ENCODE assay signal across 30 cellular contexts in the genomic region with DNA sequence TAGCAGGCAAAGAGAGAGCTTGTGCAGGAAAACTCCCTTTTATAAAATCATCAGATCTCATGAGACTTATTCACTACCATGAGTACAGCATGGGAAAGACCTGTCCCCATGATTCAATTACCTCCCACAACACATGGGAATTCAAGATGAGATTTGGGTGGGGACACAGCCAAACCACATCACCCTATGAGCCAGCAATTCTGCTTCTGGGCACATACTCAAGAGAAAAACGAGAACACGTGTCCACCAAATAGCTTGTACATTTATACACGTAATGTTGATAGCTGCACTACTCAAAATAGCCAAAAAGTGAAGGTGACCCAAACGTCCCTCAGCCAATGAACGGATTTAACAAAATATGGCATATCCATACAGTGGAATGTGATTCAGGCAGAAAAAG.
DNase-seq lines count a peak whose midpoint lies in the region; ATAC-seq, FAIRE-seq and TF ChIP-seq lines count a peak whose summit lies in the region.
"Had no signal": no experiment of that assay in that cellular context is flagged by ENCODE, and none has a peak within 500 bp of the region (broad histone marks: within the 10 kb centered on the region; RNA-seq: fewer than 3 reads in every experiment).

No MANE protein-coding gene starts in this region.

- H3K27ac Mint-ChIP-seq in MCF 10A (ENCODE audit: low read depth, unreplicated experiment), result no peak overlapping the region
- H3K27ac Mint-ChIP-seq in astrocyte (ENCODE audit: unreplicated experiment), result no peak overlapping the region
- H3K27ac Mint-ChIP-seq: activated CD4-positive, alpha-beta T cell treated with anti-CD3 and anti-CD28 coated beads, Interleukin-2, amount 10 ng/mL, durations not matched to agents 24 days and 14 days; activated T-cell treated with anti-CD3 and anti-CD28 coated beads, Interleukin-2, amount 50 U/mL, for 72 hours; B cell; brain; mesothelial cell of epicardium had no signal

- H3K9me3 ChIP-seq in breast epithelium (no peaks in the 10 kb centered on the region), astrocyte (ENCODE audit: insufficient read depth, low read depth, low read length) (no peaks in the 10 kb centered on the region), fibroblast of lung (ENCODE audit: control insufficient read depth, insufficient read depth, low read depth, low read length) (no peaks in the 10 kb centered on the region), tibial nerve (no peaks in the 10 kb centered on the region)
- H3K9me3 ChIP-seq: heart right ventricle had no signal

- no TSS peak for BruUV-seq in MCF 10A (replicated peaks; lab: Mats Ljungman, UMichigan)

- POLR2A ChIA-PET in MCF 10A (lab: Yijun Ruan, JAX), result no interaction called here

- H4K20me1 ChIP-seq in astrocyte (ENCODE audit: insufficient read depth, low read length) (no peaks in the 10 kb centered on the region), fibroblast of lung (ENCODE audit: control insufficient read depth, extremely low read depth, insufficient read depth, low read length) (no peaks in the 10 kb centered on the region)

- TF ChIP-seq EP300 in tibial nerve (IDR thresholded peaks at IDR 0.05), result no peak

- no peaks in the 10 kb centered on the region for H3K4me1 ChIP-seq in breast epithelium
- H3K4me1 ChIP-seq in astrocyte (ENCODE audit: insufficient read depth, low read length), result no peaks in the 10 kb centered on the region
- H3K4me1 ChIP-seq in fibroblast of lung (ENCODE audit: control insufficient read depth, extremely low read depth, insufficient read depth, low read length), result no peaks in the 10 kb centered on the region
- H3K4me1 ChIP-seq in tibial nerve, result no peaks in the 10 kb centered on the region

- H3K27me3 ChIP-seq in breast epithelium, result no peaks in the 10 kb centered on the region
- H3K27me3 ChIP-seq in astrocyte (ENCODE audit: insufficient read depth, low read length), result no peaks in the 10 kb centered on the region
- H3K27me3 ChIP-seq in fibroblast of lung (ENCODE audit: control insufficient read depth, insufficient read depth, low read length), result no peaks in the 10 kb centered on the region
- H3K27me3 ChIP-seq in tibial nerve, result no peaks in the 10 kb centered on the region
- H3K27me3 ChIP-seq: heart right ventricle had no signal

- no peak overlapping the region for H3K4me3 ChIP-seq in breast epithelium
- H3K4me3 ChIP-seq in astrocyte (ENCODE audit: insufficient read depth, low read depth, low read length), result no peak overlapping the region
- H3K4me3 ChIP-seq in fibroblast of lung (replicated peaks in 1 of 4; ENCODE audit: control extremely low read depth in 1 of 4, insufficient read depth in 1 of 4, low read depth in 3 of 4, low read length in 4 of 4), result no peak overlapping the region
- no peak overlapping the region for H3K4me3 ChIP-seq in tibial nerve
- H3K4me3 ChIP-seq: heart right ventricle had no signal

- TF ChIP-seq POLR2A in breast epithelium (IDR thresholded peaks at IDR 0.05) (no peak), tibial nerve (IDR thresholded peaks at IDR 0.05) (no peak)

- H2AFZ ChIP-seq in astrocyte (ENCODE audit: low read depth, low read length) (no peak overlapping the region), fibroblast of lung (ENCODE audit: low read length) (no peak overlapping the region)

- H3K36me3 ChIP-seq in breast epithelium, result no peaks in the 10 kb centered on the region
- no peaks in the 10 kb centered on the region for H3K36me3 ChIP-seq in astrocyte (ENCODE audit: insufficient read depth, low read length)
- no peaks in the 10 kb centered on the region for H3K36me3 ChIP-seq in fibroblast of lung (ENCODE audit: control insufficient read depth, insufficient read depth, low read length)
- H3K36me3 ChIP-seq in tibial nerve, result peaks cover 0 to 8% (median 0%) of the 10 kb centered on the region in 3 donors

- H3K9ac ChIP-seq in astrocyte (ENCODE audit: low read length) (no peak overlapping the region), fibroblast of lung (ENCODE audit: insufficient read depth, low read length) (no peak overlapping the region)

- H3K4me1 Mint-ChIP-seq in MCF 10A (ENCODE audit: insufficient read depth, unreplicated experiment), result peaks cover 6% of the 10 kb centered on the region
- no peaks in the 10 kb centered on the region for H3K4me1 Mint-ChIP-seq in astrocyte (ENCODE audit: low read depth, unreplicated experiment)

- intact Hi-C loops in MCF 10A (cut with micrococcal nuclease), result no loop called here
- intact Hi-C loops in breast epithelium (cut with DNase I; ENCODE audit: low total_unique reads), result loop anchor here (2.0 kb wide), 1 partner anchor 28 kb away; no protein-coding TSS in a partner anchor

- H3K27me3 Mint-ChIP-seq in MCF 10A (ENCODE audit: insufficient read depth, unreplicated experiment) (no peaks in the 10 kb centered on the region), astrocyte (ENCODE audit: low read depth, unreplicated experiment) (no peaks in the 10 kb centered on the region)
- H3K27me3 Mint-ChIP-seq: activated CD4-positive, alpha-beta T cell treated with anti-CD3 and anti-CD28 coated beads, Interleukin-2, amount 10 ng/mL, durations not matched to agents 24 days and 14 days; B cell; brain had no signal

- H3K9me3 Mint-ChIP-seq in MCF 10A (ENCODE audit: unreplicated experiment) (no peaks in the 10 kb centered on the region), astrocyte (ENCODE audit: unreplicated experiment) (peaks cover 6% of the 10 kb centered on the region)
- H3K9me3 Mint-ChIP-seq: activated CD4-positive, alpha-beta T cell treated with anti-CD3 and anti-CD28 coated beads, Interleukin-2, amount 10 ng/mL, durations not matched to agents 24 days and 14 days; activated T-cell treated with anti-CD3 and anti-CD28 coated beads, Interleukin-2, amount 50 U/mL, for 72 hours; mesothelial cell of epicardium; natural killer cell had no signal

- H3K36me3 Mint-ChIP-seq in MCF 10A (ENCODE audit: insufficient read depth, unreplicated experiment) (peaks cover 7% of the 10 kb centered on the region), astrocyte (ENCODE audit: low read depth, unreplicated experiment) (peaks cover under 1% of the 10 kb centered on the region)
- H3K36me3 Mint-ChIP-seq: natural killer cell had no signal

- peak; percentile 44 for DNase-seq in MCF 10A (ENCODE audit: unreplicated experiment)
- DNase-seq in breast epithelium (ENCODE audit: low spot score in 2 of 2), result no peak
- peak; percentile 68 for DNase-seq in astrocyte (ENCODE audit: low read depth)
- DNase-seq in fibroblast of lung (ENCODE audit: low read depth in 2 of 2), result peak; percentile 43 to 70
- peak; percentile 50 for DNase-seq in stromal cell of bone marrow (ENCODE audit: low read depth)
- no peak for DNase-seq in tibial nerve (ENCODE audit: low spot score in 2 of 2)
- no peak for DNase-seq in NCI-H2107 (lab: John Stamatoyannopoulos, UW)
- DNase-seq: 8988T; activated CD4-positive, alpha-beta T cell treated with anti-CD3 and anti-CD28 coated beads, Interleukin-2, amount 10 ng/mL, durations not matched to agents 24 days and 14 days; activated naive CD4-positive, alpha-beta T cell treated with anti-CD3 and anti-CD28 coated beads, Interleukin-2, amount 50 U/mL, for 16 hours; activated T-cell treated with anti-CD3 and anti-CD28 coated beads, Interleukin-2, amount 50 U/mL, for 72 hours; effector memory CD4-positive, alpha-beta T cell; heart right ventricle; natural killer cell; NCI-H1092 treated with DMSO at 0.1 percent for 48 hours; NCI-H2029 treated with DMSO at 0.1 percent for 48 hours; NCI-H345; NCI-H774; small intestine; stimulated activated CD4-positive, alpha-beta T cell treated with anti-CD3 and anti-CD28 coated beads, Interleukin-2, amount 100 ng/mL, for 24 hours; substantia nigra had no signal

- H3K79me2 ChIP-seq in astrocyte (ENCODE audit: insufficient read depth, low read length) (no peaks in the 10 kb centered on the region), fibroblast of lung (ENCODE audit: control insufficient read depth, insufficient read depth, low read length) (no peaks in the 10 kb centered on the region)

- no peak for TF ChIP-seq CTCF in MCF 10A (IDR thresholded peaks at IDR 0.05; ENCODE audit: unreplicated experiment)
- TF ChIP-seq CTCF in breast epithelium (IDR thresholded peaks at IDR 0.05), result no peak
- no peak for TF ChIP-seq CTCF in astrocyte (IDR thresholded peaks at IDR 0.05; ENCODE audit: insufficient read depth, low read depth, low read length)
- no peak for TF ChIP-seq CTCF in fibroblast of lung (conservative IDR thresholded peaks at IDR 0.05 in 1 of 2, IDR thresholded peaks at IDR 0.05 in 1 of 2; ENCODE audit: low read depth in 1 of 2, low read length in 2 of 2)
- no peak for TF ChIP-seq CTCF in tibial nerve (IDR thresholded peaks at IDR 0.05)

- ATAC-seq in GM19328 (IDR thresholded peaks at IDR 0.05; ENCODE audit: unreplicated experiment), result no peak
- ATAC-seq: activated T-cell treated with anti-CD3 and anti-CD28 coated beads, Interleukin-2, amount 50 U/mL, for 72 hours; HCT116; left lobe of liver; natural killer cell had no signal

- H3K4me2 ChIP-seq in astrocyte (ENCODE audit: low read length) (no peak overlapping the region), fibroblast of lung (ENCODE audit: extremely low read depth, insufficient read depth, low read length) (no peak overlapping the region)

- H3K4me3 Mint-ChIP-seq in MCF 10A (ENCODE audit: unreplicated experiment) (no peak overlapping the region), astrocyte (ENCODE audit: unreplicated experiment) (no peak overlapping the region)
- H3K4me3 Mint-ChIP-seq: activated CD4-positive, alpha-beta T cell treated with anti-CD3 and anti-CD28 coated beads, Interleukin-2, amount 10 ng/mL, durations not matched to agents 24 days and 14 days; activated T-cell treated with anti-CD3 and anti-CD28 coated beads, Interleukin-2, amount 50 U/mL, for 72 hours; B cell; brain; mesothelial cell of epicardium; natural killer cell had no signal

- CTCF ChIA-PET in MCF 10A (lab: Yijun Ruan, JAX), result no interaction called here

- 73 to 74% methylated on average over 5 of the region's 5 CpGs for WGBS in tibial nerve, 2 donors

- FAIRE-seq in astrocyte (lab: Jason Lieb, UNC), result peak; percentile 29
- FAIRE-seq: colon, GM12891, small intestine had no signal

- no peak overlapping the region for H3K27ac ChIP-seq in breast epithelium
- no peak overlapping the region for H3K27ac ChIP-seq in astrocyte (ENCODE audit: low read depth, low read length)
- H3K27ac ChIP-seq in fibroblast of lung (ENCODE audit: insufficient read depth, low read length), result no peak overlapping the region
- H3K27ac ChIP-seq in tibial nerve, result no peak overlapping the region
- H3K27ac ChIP-seq: heart right ventricle, VCaP had no signal

Comparison
In these comparisons a context has a peak if more than half of its experiments do, and no peak if none do; other contexts are left out.
1. DNase-seq: peak in MCF 10A (single experiment), astrocyte (single experiment), fibroblast of lung (2 of 2) and stromal cell of bone marrow (single experiment); none in breast epithelium (0 of 2), tibial nerve (0 of 2) and NCI-H2107 (single experiment).